24 cellular contexts compared by ENCODE assay signal in the genomic region with DNA sequence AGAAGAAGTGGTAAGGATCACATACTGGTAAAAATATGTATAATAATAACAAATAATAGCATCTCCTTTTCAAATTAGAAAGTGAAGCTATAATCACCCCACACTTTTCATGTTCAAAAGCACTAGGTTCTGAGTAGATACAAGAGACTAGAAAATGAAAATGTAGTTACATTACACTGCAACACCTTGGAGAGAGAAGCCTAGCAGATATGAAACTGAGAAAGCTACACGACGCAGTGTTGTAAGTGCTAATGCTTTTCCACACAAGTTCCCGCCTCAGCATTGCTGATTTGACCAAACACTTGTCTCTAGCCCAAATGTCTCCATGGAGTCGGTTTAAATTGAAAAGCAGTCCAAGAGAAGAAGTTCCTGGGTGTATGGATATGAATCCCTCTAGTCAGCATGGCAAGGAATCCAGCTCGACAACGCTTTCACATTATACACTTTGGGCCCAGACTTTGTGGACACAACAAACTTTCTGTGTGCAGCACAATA. TPM values are rescaled to one million over a fixed set of nuclear protein-coding genes. Genes with fewer than 3 reads are reported as not detected.
DNase-seq lines count a peak whose midpoint lies in the region; ATAC-seq and TF ChIP-seq lines count a peak whose summit lies in the region.
"Had no signal": no experiment of that assay in that cellular context is flagged by ENCODE, and none has a peak within 500 bp of the region (broad histone marks: within the 10 kb centered on the region; RNA-seq: fewer than 3 reads in every experiment).

No MANE protein-coding gene starts in this region.

- H4K8ac ChIP-seq in H9 (replicated peaks; ENCODE audit: insufficient read length, low read depth, low read length) = no peak overlapping the region

- H3F3A ChIP-seq in neural cell (ENCODE audit: insufficient read depth, low read length, poor library complexity, severe bottlenecking) = no peaks in the 10 kb centered on the region

- TF ChIP-seq CTCF in AG04450 (IDR thresholded peaks at IDR 0.05; ENCODE audit: low read depth, low read length) (no peak), astrocyte of the cerebellum (IDR thresholded peaks at IDR 0.05; ENCODE audit: low read depth, low read length, missing control alignments) (no peak), neural cell (IDR thresholded peaks at IDR 0.05; ENCODE audit: poor library complexity, severe bottlenecking) (no peak), testis (IDR thresholded peaks at IDR 0.05) (no peak), H9 (conservative IDR thresholded peaks at IDR 0.05) (no peak), GM10248 (IDR thresholded peaks at IDR 0.05; ENCODE audit: control extremely low read depth, extremely low read depth, low read depth, missing control alignments) (no peak)

- H3K18ac ChIP-seq in H9 (ENCODE audit: insufficient read length, low read depth, low read length) = no peak overlapping the region

- TF ChIP-seq RAD21 in neural cell (conservative IDR thresholded peaks at IDR 0.05) = no peak

- no peak for TF ChIP-seq EP300 in neural cell (conservative IDR thresholded peaks at IDR 0.05; ENCODE audit: poor library complexity, severe bottlenecking)

- in situ Hi-C loops in astrocyte of the cerebellum (cut with HindIII; ENCODE audit: low sequenced_read_pairs) = no loop called here

- no peaks in the 10 kb centered on the region for H3K9me2 ChIP-seq in neural cell (ENCODE audit: insufficient read depth, low read length)

- H3K27me3 Mint-ChIP-seq in H9 (ENCODE audit: low read depth) = peaks cover 97% of the 10 kb centered on the region

- H3T11ph ChIP-seq in H9 (ENCODE audit: low read length) = no peak overlapping the region

- H3K4me3 ChIP-seq in AG04450 (ENCODE audit: low read depth, low read length) = peak overlapping the region; percentile 2; the same call in 1 of the 2 replicates
- H3K4me3 ChIP-seq in astrocyte of the cerebellum (ENCODE audit: low read depth, low read length) = peak overlapping the region; percentile 60
- peak overlapping the region; percentile 3 for H3K4me3 ChIP-seq in neural cell (ENCODE audit: low read length)
- H3K4me3 ChIP-seq in testis = no peak overlapping the region
- H3K4me3 ChIP-seq: BLaER1 treated with 17β-estradiol and CSF1 and Interleukin-3, amounts not matched to agents 10 nM and 100 nM had no signal

- H2BK120ac ChIP-seq in H9 (ENCODE audit: low read depth, low read length, poor library complexity, severe bottlenecking) = no peak overlapping the region

- H4K91ac ChIP-seq in H9 (ENCODE audit: insufficient read length, low read depth, low read length) = no peak overlapping the region

- no peaks in the 10 kb centered on the region for H3K36me3 Mint-ChIP-seq in H9 (ENCODE audit: insufficient read depth in 1 of 3, low read depth in 3 of 3)
- H3K36me3 Mint-ChIP-seq: WTC11 had no signal

- H3K27ac Mint-ChIP-seq in H9 = no peak overlapping the region
- H3K27ac Mint-ChIP-seq: activated T-helper 17 cell treated with anti-CD3 and anti-CD28 coated beads, Interleukin-2, amount 50 U/mL, for 72 hours; dendritic cell treated with granulocyte-macrophage colony-stimulating factor and Interleukin-4, amounts not matched to agents 40 ng/mL and 50 ng/mL, for 4 days; progenitor cell of endocrine pancreas; stimulated activated naive CD8-positive, alpha-beta T cell treated with anti-CD3 and anti-CD28 coated beads, Interleukin-15, amount 100 ng/mL, for 72 hours; WTC11 had no signal

- no peaks in the 10 kb centered on the region for H3K36me3 ChIP-seq in neural cell (ENCODE audit: insufficient read depth, low read length)
- H3K36me3 ChIP-seq in testis (ENCODE audit: low read depth, missing control alignments) = no peaks in the 10 kb centered on the region
- H3K36me3 ChIP-seq: BLaER1 treated with 17β-estradiol and CSF1 and Interleukin-3, amounts not matched to agents 10 nM and 100 nM had no signal

- DNase-seq in AG04450 (ENCODE audit: low read depth, low spot score) (no peak), astrocyte of the cerebellum (ENCODE audit: low read depth) (no peak), testis (no peak), H9 (no peak), GM10248 (ENCODE audit: extremely low spot score) (no peak), NCI-H2171 (lab: John Stamatoyannopoulos, UW) (no peak)
- DNase-seq: activated CD8-positive, alpha-beta memory T cell treated with anti-CD3 and anti-CD28 coated beads for 24 hours; amniotic stem cell; DMS153; erythroblast; kidney; NCI-H1048; RPMI8226; stimulated activated CD4-positive, alpha-beta T cell treated with anti-CD3 and anti-CD28 coated beads, Interleukin-15, amount 100 ng/mL, for 24 hours; stimulated activated naive CD8-positive, alpha-beta T cell treated with anti-CD3 and anti-CD28 coated beads, Interleukin-15, amount 100 ng/mL, for 72 hours; T-helper 1 cell had no signal

- H3K9me3 ChIP-seq in AG04450 (ENCODE audit: control insufficient read depth, insufficient read depth, low read length) (peaks cover 5% of the 10 kb centered on the region; the same call in 1 of the 2 replicates), neural cell (ENCODE audit: low read length) (no peaks in the 10 kb centered on the region), testis (no peaks in the 10 kb centered on the region), H9 (ENCODE audit: control insufficient read depth, low read depth, low read length) (no peaks in the 10 kb centered on the region)

- no peaks in the 10 kb centered on the region for H3K9me3 Mint-ChIP-seq in H9
- H3K9me3 Mint-ChIP-seq: activated T-helper 17 cell treated with anti-CD3 and anti-CD28 coated beads, Interleukin-2, amount 50 U/mL, for 72 hours; dendritic cell treated with granulocyte-macrophage colony-stimulating factor and Interleukin-4, amounts not matched to agents 40 ng/mL and 50 ng/mL, for 4 days; WTC11 had no signal

- H2BK20ac ChIP-seq in H9 (ENCODE audit: low read depth, low read length, poor library complexity, severe bottlenecking) = no peak overlapping the region

- H3K14ac ChIP-seq in H9 (ENCODE audit: insufficient read depth, low read length) = no peak overlapping the region

- no peak overlapping the region for H2AK5ac ChIP-seq in H9 (ENCODE audit: insufficient read length, low read length)

- no peak for TF ChIP-seq POLR2A in testis (IDR thresholded peaks at IDR 0.05)

- H4K20me1 ChIP-seq in neural cell (ENCODE audit: insufficient read depth) = no peaks in the 10 kb centered on the region
- no peaks in the 10 kb centered on the region for H4K20me1 ChIP-seq in H9 (ENCODE audit: control insufficient read depth, insufficient read depth, insufficient read length)
- H4K20me1 ChIP-seq: BLaER1 treated with 17β-estradiol and CSF1 and Interleukin-3, amounts not matched to agents 10 nM and 100 nM had no signal

- no peaks in the 10 kb centered on the region for H3K79me1 ChIP-seq in H9 (ENCODE audit: insufficient read depth, low read depth, low read length, poor library complexity, severe bottlenecking)

- H2BK5ac ChIP-seq in H9 (ENCODE audit: insufficient read length, low read length) = no peak overlapping the region

- H3K4me3 Mint-ChIP-seq in H9 = no peak overlapping the region
- H3K4me3 Mint-ChIP-seq: activated T-helper 17 cell treated with anti-CD3 and anti-CD28 coated beads, Interleukin-2, amount 50 U/mL, for 72 hours; dendritic cell treated with granulocyte-macrophage colony-stimulating factor and Interleukin-4, amounts not matched to agents 40 ng/mL and 50 ng/mL, for 4 days; stimulated activated naive CD8-positive, alpha-beta T cell treated with anti-CD3 and anti-CD28 coated beads, Interleukin-15, amount 100 ng/mL, for 72 hours; WTC11 had no signal

- H3K23me2 ChIP-seq in H9 (ENCODE audit: insufficient read length, low read depth, low read length, poor library complexity, severe bottlenecking) = peaks cover 12% of the 10 kb centered on the region

- H3K79me2 ChIP-seq in neural cell (replicated peaks; ENCODE audit: insufficient read depth, low read length) = no peaks in the 10 kb centered on the region
- no peaks in the 10 kb centered on the region for H3K79me2 ChIP-seq in H9 (ENCODE audit: insufficient read depth, low read length)

- H3K4ac ChIP-seq in H9 (ENCODE audit: low read depth, low read length) = no peak overlapping the region

- CTCF ChIA-PET in AG04450 (lab: Charles Lee) = no interaction called here
- CTCF ChIA-PET in GM10248 (lab: Yijun Ruan, JAX) = interaction anchor here (1.6 to 3.0 kb wide), 2 partner anchors 9 to 12 kb away, joined by 5 to 8 read pairs; no protein-coding TSS in a partner anchor

- no peak overlapping the region for H2BK15ac ChIP-seq in H9 (ENCODE audit: low read depth, low read length)

- H3K56ac ChIP-seq in H9 (ENCODE audit: insufficient read length, low read depth, low read length) = no peak overlapping the region

- WGBS in testis, 2 donors = 83 to 85% methylated on average over 6 of the region's 6 CpGs
- no CpG with 5 or more reads among the region's 6 CpGs for WGBS in H9 (ENCODE audit: extremely low coverage, insufficient read length, low lambda C conversion rate)

- peaks cover 3 to 13% of the 10 kb centered on the region in 2 experiments for H3K4me1 Mint-ChIP-seq in H9
- H3K4me1 Mint-ChIP-seq: activated T-helper 17 cell treated with anti-CD3 and anti-CD28 coated beads, Interleukin-2, amount 50 U/mL, for 72 hours; stimulated activated naive CD8-positive, alpha-beta T cell treated with anti-CD3 and anti-CD28 coated beads, Interleukin-15, amount 100 ng/mL, for 72 hours had no signal

- H2AFZ ChIP-seq in neural cell (ENCODE audit: low read depth, low read length) (no peak overlapping the region), H9 (ENCODE audit: low read length) (no peak overlapping the region)

- H3K9ac ChIP-seq in neural cell (ENCODE audit: low read length) (no peak overlapping the region), H9 (ENCODE audit: extremely low read depth, insufficient read length, low read length) (no peak overlapping the region)
- H3K9ac ChIP-seq: BLaER1 treated with 17β-estradiol and CSF1 and Interleukin-3, amounts not matched to agents 10 nM and 100 nM had no signal

- POLR2A ChIA-PET in AG04450 (lab: Yijun Ruan, JAX) (no interaction called here), GM10248 (lab: Yijun Ruan, JAX) (no interaction called here)

- no peak overlapping the region for H4K5ac ChIP-seq in H9 (ENCODE audit: insufficient read length, low read depth, low read length)

- intact Hi-C loops in testis (cut with DNase I; ENCODE audit: low total_unique reads) = no loop called here

- H3K4me2 ChIP-seq in neural cell (ENCODE audit: low read length) (no peak overlapping the region), H9 (ENCODE audit: insufficient read depth, insufficient read length, low read length) (no peak overlapping the region)
- H3K4me2 ChIP-seq: BLaER1 treated with 17β-estradiol and CSF1 and Interleukin-3, amounts not matched to agents 10 nM and 100 nM had no signal

- no peaks in the 10 kb centered on the region for H3K4me1 ChIP-seq in testis
- no peaks in the 10 kb centered on the region for H3K4me1 ChIP-seq in H9 (ENCODE audit: insufficient read depth, low read length)
- H3K4me1 ChIP-seq: BLaER1 treated with 17β-estradiol and CSF1 and Interleukin-3, amounts not matched to agents 10 nM and 100 nM had no signal

- no peak overlapping the region for H2BK12ac ChIP-seq in H9 (ENCODE audit: insufficient read length, low read depth, low read length)

- peaks cover 4% of the 10 kb centered on the region for H3K27me3 ChIP-seq in AG04450 (ENCODE audit: control insufficient read depth, insufficient read depth, low read length)
- peaks cover 55% of the 10 kb centered on the region for H3K27me3 ChIP-seq in neural cell (ENCODE audit: insufficient read depth, low read depth, low read length)
- H3K27me3 ChIP-seq in testis = no peaks in the 10 kb centered on the region
- H3K27me3 ChIP-seq in H9 (ENCODE audit: insufficient read depth, low read length) = peaks cover 42% of the 10 kb centered on the region
- H3K27me3 ChIP-seq: BLaER1 treated with 17β-estradiol and CSF1 and Interleukin-3, amounts not matched to agents 10 nM and 100 nM had no signal

- ATAC-seq in GM19324 (IDR thresholded peaks at IDR 0.05; ENCODE audit: low FRiP score, unreplicated experiment) = peak; percentile 62
- ATAC-seq: activated T-helper 17 cell treated with anti-CD3 and anti-CD28 coated beads, Interleukin-2, amount 50 U/mL, for 72 hours; HepG2; stimulated activated naive CD8-positive, alpha-beta T cell treated with anti-CD3 and anti-CD28 coated beads, Interleukin-15, amount 100 ng/mL, for 72 hours; WTC11 had no signal

- H3K23ac ChIP-seq in H9 (ENCODE audit: insufficient read length, low read depth, low read length) = no peak overlapping the region

- H3K27ac ChIP-seq in AG04450 (ENCODE audit: low read depth, low read length) (no peak overlapping the region), neural cell (ENCODE audit: low read length) (no peak overlapping the region), testis (no peak overlapping the region), H9 (ENCODE audit: insufficient read length, low read depth, low read length) (no peak overlapping the region)
- H3K27ac ChIP-seq: BLaER1 treated with 17β-estradiol and CSF1 and Interleukin-3, amounts not matched to agents 10 nM and 100 nM had no signal

RNA-seq across cellular contexts. Expression of a gene that starts 1.7 kb away (rescaled TPM):
- polyA plus RNA-seq in AG04450 (2011; rRNA removed) (3.4 and 3.8 TPM in 2 replicates), neural cell (6.6 and 8.2 TPM in 2 replicates), testis (ENCODE audit: insufficient read depth, low read depth, low replicate concordance) (9.5 TPM)
- polyA minus RNA-seq in AG04450 (2011; rRNA and poly(A)+ RNA removed) = 12.3 and 12.6 TPM in 2 replicates
- 15.3 and 20.4 TPM in 2 replicates for polyA minus RNA-seq in neural cell
- total RNA-seq in testis (1 to 10 TPM; 7.6 to 9.5 TPM), H9 (2021) (0.17 and 0.31 TPM in 2 replicates)
- total RNA-seq: activated T-helper 17 cell treated with anti-CD3 and anti-CD28 coated beads, Interleukin-2, amount 50 U/mL, for 72 hours; HepG2 had no signal
- polyA plus RNA-seq: HepG2 had no signal

Comparison
In these comparisons a context has a peak if more than half of its experiments do, and no peak if none do; other contexts are left out.
1. H3K4me3 ChIP-seq: peak in AG04450 (single experiment), astrocyte of the cerebellum (single experiment) and neural cell (single experiment); none in testis (0 of 2).